1 cellular context compared by ENCODE assay signal in genomic region chr17:60372790-60373483, GRCh38.
TF ChIP-seq lines count a peak whose summit lies in the region.

No MANE protein-coding gene starts in this region.

TF ChIP-seq in GM12878, 131 proteins besides CTCF, POLR2A, EP300 and RAD21:
- TF ChIP-seq NFXL1 (IDR thresholded peaks at IDR 0.05; ENCODE audit: borderline replicate concordance) (peak; percentile 23; the same call in 1 of the 2 replicates), ETV6 (conservative IDR thresholded peaks at IDR 0.05 in 1 of 2, IDR thresholded peaks at IDR 0.05 in 1 of 2; ENCODE audit: borderline replicate concordance in 1 of 2, low read depth in 1 of 2) (peak in 1 of 2 experiments; percentile 78; a peak in 1 of 4 replicates), YY1 (IDR thresholded peaks at IDR 0.05; ENCODE audit: low read depth, low read length) (no peak), NBN (IDR thresholded peaks at IDR 0.05) (no peak)
